8 cellular contexts compared by ENCODE assay signal in the genomic region with DNA sequence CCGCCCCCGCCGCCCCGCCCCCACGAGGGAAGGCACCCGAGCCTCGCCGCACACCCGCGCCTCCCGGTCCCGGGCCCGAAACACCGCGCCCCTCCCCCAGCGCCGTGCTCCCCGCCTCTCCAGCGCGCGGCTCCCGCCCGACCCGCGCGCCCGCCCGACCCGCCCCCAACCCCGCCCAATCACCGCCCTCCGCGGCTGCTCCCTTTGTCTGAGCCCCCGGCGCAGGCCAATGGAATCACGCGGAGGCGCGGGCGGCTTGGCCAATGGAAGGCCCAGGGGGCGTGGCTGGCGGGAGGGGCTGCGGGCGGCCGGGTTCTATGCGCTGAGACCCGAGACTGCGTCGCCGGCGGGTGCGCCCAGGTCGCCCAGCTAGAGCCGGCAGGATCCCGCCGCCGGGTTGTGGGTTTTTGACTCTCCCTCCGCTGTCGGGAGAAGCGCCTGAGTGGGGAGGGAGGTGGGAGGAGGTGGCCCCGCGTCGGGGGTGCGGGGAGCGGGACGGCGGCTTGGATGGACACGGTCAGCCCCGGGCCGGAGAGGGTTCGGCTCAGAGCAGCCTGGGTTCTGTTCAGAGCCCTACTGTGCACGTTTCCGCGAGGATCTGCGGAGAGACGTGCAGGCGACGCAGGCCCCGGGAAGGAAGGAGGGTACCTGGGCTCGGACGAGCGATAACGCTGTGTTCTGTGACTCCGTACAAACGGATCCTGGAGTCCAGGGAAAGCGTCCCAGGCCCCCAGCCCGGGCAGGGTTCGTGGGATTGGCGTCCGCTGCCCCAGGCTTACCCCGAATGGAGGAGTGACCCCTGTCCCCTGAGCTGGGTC. TPM values are rescaled to one million over a fixed set of nuclear protein-coding genes. Genes with fewer than 3 reads are reported as not detected.
A peak's percentile ranks its signal among the peaks of the same experiment; 100 is the strongest.
DNase-seq lines count a peak whose midpoint lies in the region; ATAC-seq and TF ChIP-seq lines count a peak whose summit lies in the region.

No MANE protein-coding gene starts in this region.

- H3K4me1 ChIP-seq in right atrium auricular region, result peaks cover 0 to 36% of the 10 kb centered on the region in 2 donors
- H3K4me1 ChIP-seq in urinary bladder (ENCODE audit: insufficient read depth), result no peaks in the 10 kb centered on the region

- H3K36me3 ChIP-seq in right atrium auricular region, result no peaks in the 10 kb centered on the region
- H3K36me3 ChIP-seq in urinary bladder (ENCODE audit: insufficient read depth), result no peaks in the 10 kb centered on the region

- DNase-seq in GM10266 (ENCODE audit: extremely low spot score) (peak; percentile 100), NCI-H1694 treated with DMSO at 0.1 percent for 48 hours (lab: John Stamatoyannopoulos, UW) (peak; percentile 92), T-helper 2 cell (peak; percentile 84 to 94 (median 89)), anterior cingulate cortex (lab: John Stamatoyannopoulos, UW) (peak; percentile 77 to 99 (median 97)), right atrium auricular region (ENCODE audit: low spot score) (peak; percentile 98), pulmonary artery endothelial cell (ENCODE audit: low read depth, low spot score) (peak; percentile 86)

- H3K4me3 ChIP-seq in right atrium auricular region, result peak overlapping the region; percentile 73 to 78
- H3K4me3 ChIP-seq in urinary bladder (ENCODE audit: low read depth, low read length), result peak overlapping the region; percentile 83

- no peak for TF ChIP-seq CTCF in GM10266 (IDR thresholded peaks at IDR 0.05; ENCODE audit: control insufficient read depth, insufficient read depth, low read depth, missing control alignments)
- TF ChIP-seq CTCF in right atrium auricular region (IDR thresholded peaks at IDR 0.05), result no peak

- no peaks in the 10 kb centered on the region for H3K27me3 ChIP-seq in right atrium auricular region

- no peaks in the 10 kb centered on the region for H3K9me3 ChIP-seq in right atrium auricular region

- ATAC-seq in HG02840 (IDR thresholded peaks at IDR 0.05; ENCODE audit: low FRiP score, unreplicated experiment), result peak; percentile 79

- H3K27ac ChIP-seq in right atrium auricular region, result peak overlapping the region; percentile 72 to 83
- H3K27ac ChIP-seq in urinary bladder (ENCODE audit: low read depth), result peak overlapping the region; percentile 61

- WGBS in urinary bladder, result 2% methylated on average over 85 of the region's 91 CpGs

RNA-seq across cellular contexts. Expression of gene BAHCC1, which starts 49.0 kb away (rescaled TPM):
- total RNA-seq in right atrium auricular region, result 10 to 100 TPM in 1 of 2 donors, 1 to 10 TPM in 1; 5.8 to 12.7 TPM
- total RNA-seq in pulmonary artery endothelial cell, result 2.5 and 2.8 TPM in 2 replicates
- 10.1 TPM for total RNA-seq in urinary bladder
- 15.9 TPM for polyA plus RNA-seq in urinary bladder

RNA-seq across cellular contexts. Expression of gene SLC38A10, which starts 51.2 kb away (rescaled TPM):
- total RNA-seq in right atrium auricular region, result 10 to 100 TPM; 46.2 to 63.4 TPM
- total RNA-seq in pulmonary artery endothelial cell, result 61.1 and 66.2 TPM in 2 replicates
- total RNA-seq in urinary bladder, result 28.5 TPM
- polyA plus RNA-seq in urinary bladder, result 82.3 TPM

Comparison
In these comparisons a context has a peak if more than half of its experiments do, and no peak if none do; other contexts are left out.
1. Peak in every context shown above with its lines: DNase-seq, ATAC-seq, H3K4me3 ChIP-seq and H3K27ac ChIP-seq.